9 cellular contexts compared by ENCODE assay signal in the genomic region with DNA sequence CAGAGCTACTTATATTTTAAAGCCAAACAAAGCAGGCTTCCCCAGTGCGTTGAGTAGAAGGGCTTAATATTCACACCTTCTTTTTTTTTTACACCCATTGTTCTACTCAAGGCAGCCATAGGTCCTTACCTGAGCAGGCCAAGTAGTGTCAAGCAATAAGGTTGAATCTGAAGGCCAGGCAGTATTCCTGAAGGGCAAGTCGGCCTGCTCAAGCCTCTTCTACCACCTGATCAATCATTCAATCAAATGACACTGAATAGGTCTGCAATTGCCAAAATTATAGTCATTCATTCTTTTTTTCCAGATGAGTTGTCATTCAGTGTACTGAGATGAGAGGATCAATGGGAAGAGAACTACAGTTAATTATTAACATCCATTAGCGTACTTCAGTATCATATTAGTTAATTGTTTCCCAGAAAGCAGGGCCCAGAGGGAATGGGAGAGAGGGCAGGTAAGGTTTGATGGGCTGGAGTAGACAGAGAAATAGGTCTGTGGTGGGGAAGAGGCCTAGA.
"Had no signal": no experiment of that assay in that cellular context is flagged by ENCODE, and none has a peak within 500 bp of the region (broad histone marks: within the 10 kb centered on the region; RNA-seq: fewer than 3 reads in every experiment).

No MANE protein-coding gene starts in this region.

- H3K9me3 ChIP-seq: adrenal gland, gastroesophageal sphincter, mucosa of descending colon, prostate gland had no signal

- H3K27me3 ChIP-seq: adrenal gland, gastroesophageal sphincter had no signal

- H3K36me3 ChIP-seq: adrenal gland, prostate gland had no signal

- H3K4me3 ChIP-seq: adrenal gland, gastroesophageal sphincter, mucosa of descending colon, prostate gland had no signal

- H3K4me1 ChIP-seq: prostate gland had no signal

- DNase-seq: activated CD8-positive, alpha-beta memory T cell treated with anti-CD3 and anti-CD28 coated beads, Interleukin-2, amount 50 U/mL, for 48 hours; activated naive CD4-positive, alpha-beta T cell treated with Interleukin-2 at 50 U/mL for 16 hours; stimulated activated CD4-positive, alpha-beta T cell treated with anti-CD3 and anti-CD28 coated beads, Interleukin-2, amount 100 ng/mL, for 24 hours; stimulated activated naive CD4-positive, alpha-beta T cell treated with Interleukin-2 at 50 U/mL for 16 hours had no signal

- H3K27ac ChIP-seq: adrenal gland, epithelial cell of prostate, gastroesophageal sphincter, prostate gland had no signal
